ENCODE assay signal across 8 cellular contexts in the genomic region with DNA sequence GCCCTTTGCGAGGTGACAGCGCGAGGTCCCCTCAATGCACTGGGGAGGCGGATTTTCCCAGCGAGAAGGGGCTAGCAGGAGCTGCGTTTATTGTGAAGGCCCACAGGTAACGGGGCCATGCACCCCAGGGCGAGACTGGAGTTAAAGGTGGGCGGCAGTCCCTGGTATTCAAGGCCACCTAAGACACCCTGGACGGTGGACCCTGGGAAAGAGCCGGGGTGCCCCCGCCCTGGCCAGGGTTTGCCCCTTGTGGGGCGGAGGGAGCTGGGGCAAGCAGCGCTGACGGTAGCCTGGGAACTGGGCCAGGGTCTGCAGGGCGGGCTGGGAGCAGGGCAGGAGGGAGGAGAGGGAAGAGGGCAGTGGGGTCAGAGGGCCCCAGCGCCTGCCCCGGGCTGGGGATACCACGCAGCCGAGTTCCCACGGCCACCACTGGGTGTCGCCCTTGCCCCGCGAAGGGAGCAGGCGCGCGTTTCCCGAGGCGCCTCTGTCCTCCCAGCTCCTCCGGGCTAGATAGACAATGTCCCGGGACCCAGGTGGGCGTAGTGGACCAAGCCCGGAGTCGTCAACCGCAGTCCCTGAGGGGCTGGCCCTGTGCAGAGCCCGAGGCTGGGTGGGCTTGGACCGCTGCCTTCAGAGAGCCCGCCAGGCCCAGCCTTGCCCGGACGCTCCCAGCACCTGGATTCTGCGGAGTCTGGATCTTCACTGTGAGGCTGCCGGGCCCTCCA.
A peak's percentile ranks its signal among the peaks of the same experiment; 100 is the strongest.
DNase-seq lines count a peak whose midpoint lies in the region; ATAC-seq and TF ChIP-seq lines count a peak whose summit lies in the region.

No MANE protein-coding gene starts in this region.

- no peak overlapping the region for H3K9ac ChIP-seq in KMS-11

- DNase-seq in Daoy (ENCODE audit: low read depth) (peak; percentile 49), cardiac fibroblast (ENCODE audit: low read depth in 2 of 2) (peak; percentile 33 to 49), left kidney (ENCODE audit: low read depth, low spot score) (peak; percentile 76), T1000 (lab: John Stamatoyannopoulos, UW) (no peak)
- peak; percentile 42 to 79 (median 54) for DNase-seq in activated CD4-positive, CD25-positive, alpha-beta regulatory T cell (lab: John Stamatoyannopoulos, UW)
- peak; percentile 45 to 76 for DNase-seq in stimulated activated CD4-positive, alpha-beta T cell treated with anti-CD3 and anti-CD28 coated beads, Interleukin-4, amount 100 ng/mL, for 4 hours

- no peaks in the 10 kb centered on the region for H3K79me2 ChIP-seq in KMS-11 (ENCODE audit: insufficient read depth, low read depth)

- no peaks in the 10 kb centered on the region for H3K36me3 ChIP-seq in KMS-11 (ENCODE audit: insufficient read depth)

- peak overlapping the region; percentile 60 for H2AFZ ChIP-seq in KMS-11 (ENCODE audit: low read depth)

- H3K4me3 ChIP-seq in KMS-11 (IDR thresholded peaks at IDR 0.05; ENCODE audit: insufficient read depth, low read depth, low read length) = no peak overlapping the region
- H3K4me3 ChIP-seq in cardiac fibroblast (replicated peaks in 1 of 2; ENCODE audit: low read depth in 2 of 2, low read length in 2 of 2) = no peak overlapping the region

- H3K27ac ChIP-seq in KMS-11 = no peak overlapping the region

- peak; percentile 91 for TF ChIP-seq CTCF in KMS-11 (conservative IDR thresholded peaks at IDR 0.05; ENCODE audit: low read depth, low read length)
- TF ChIP-seq CTCF in cardiac fibroblast (IDR thresholded peaks at IDR 0.05; ENCODE audit: low read depth, low read length) = peak; percentile 94

- no peaks in the 10 kb centered on the region for H4K20me1 ChIP-seq in KMS-11 (ENCODE audit: insufficient read depth)

- H3K4me1 ChIP-seq in KMS-11 (ENCODE audit: low read depth, poor library complexity, severe bottlenecking) = peaks cover 4% of the 10 kb centered on the region

- peak overlapping the region; percentile 33 for H3K4me2 ChIP-seq in KMS-11

- peak; percentile 90 for ATAC-seq in GM21717 (IDR thresholded peaks at IDR 0.05; ENCODE audit: unreplicated experiment)

- H3K27me3 ChIP-seq in KMS-11 (ENCODE audit: insufficient read depth, low read depth) = no peaks in the 10 kb centered on the region
